In genomic region chr15:46452297-46452820, GRCh38 we compare ENCODE assay signal across 34 cellular contexts.
"Had no signal": no experiment of that assay in that cellular context is flagged by ENCODE, and none has a peak within 500 bp of the region (broad histone marks: within the 10 kb centered on the region; RNA-seq: fewer than 3 reads in every experiment).

No MANE protein-coding gene starts in this region.

- DNase-seq: activated effector memory CD4-positive, alpha-beta T cell treated with anti-CD3 and anti-CD28 coated beads, Interleukin-2, amount 50 U/mL, for 16 hours; activated effector memory CD4-positive, alpha-beta T cell treated with Interleukin-2 at 50 U/mL for 16 hours; activated gamma-delta T cell; activated gamma-delta T cell treated with Interleukin-2 at 50 U/mL for 16 hours; activated naive CD4-positive, alpha-beta T cell; activated naive CD4-positive, alpha-beta T cell treated with anti-CD3 and anti-CD28 coated beads for 36 hours; activated naive CD4-positive, alpha-beta T cell treated with anti-CD3 and anti-CD28 coated beads, Interleukin-2, amount 10 ng/mL, durations not matched to agents 7 days and 5 days; activated naive CD4-positive, alpha-beta T cell treated with anti-CD3 and anti-CD28 coated beads, Interleukin-2, amount 50 U/mL, for 16 hours; activated naive CD4-positive, alpha-beta T cell treated with Interleukin-2 at 50 U/mL for 16 hours; activated naive CD8-positive, alpha-beta T cell treated with anti-CD3 and anti-CD28 coated beads for 36 hours; activated naive CD8-positive, alpha-beta T cell treated with anti-CD3 and anti-CD28 coated beads, Interleukin-2, amount 10 ng/mL, durations not matched to agents 7 days and 5 days; activated naive CD8-positive, alpha-beta T cell treated with anti-CD3 and anti-CD28 coated beads, Interleukin-2, amount 50 U/mL, for 24 hours; activated T-cell treated with anti-CD3 and anti-CD28 coated beads, Interleukin-2, amount 50 U/mL, for 1 hour; activated T-cell treated with anti-CD3 and anti-CD28 coated beads, Interleukin-2, amount 50 U/mL, for 24 hours; activated T-cell treated with anti-CD3 and anti-CD28 coated beads, Interleukin-2, amount 50 U/mL, for 4 hours; activated T-cell treated with anti-CD3 and anti-CD28 coated beads, Interleukin-2, amount 50 U/mL, for 48 hours; activated T-cell treated with anti-CD3 and anti-CD28 coated beads, Interleukin-2, amount 50 U/mL, for 72 hours; adrenal gland; amniotic stem cell; amygdala; anterior cingulate cortex; aorta; body of pancreas; brain microvascular endothelial cell; caudate nucleus; central memory CD4-positive, alpha-beta T cell; cerebellar nuclear complex had no signal

- FAIRE-seq: astrocyte, bronchial epithelial cell had no signal

- H3K9me3 ChIP-seq: adrenal gland, ascending aorta, body of pancreas, breast epithelium had no signal

- H3K4me3 ChIP-seq: adrenal gland, ascending aorta, body of pancreas, breast epithelium, cardiac muscle cell had no signal

- H3K27me3 ChIP-seq: adrenal gland, ascending aorta, body of pancreas, brain microvascular endothelial cell, breast epithelium, cardiac muscle cell had no signal

- H3K36me3 ChIP-seq: adrenal gland, ascending aorta, brain microvascular endothelial cell, breast epithelium, cardiac muscle cell had no signal

- H3K27ac ChIP-seq: adrenal gland, ascending aorta, body of pancreas, brain microvascular endothelial cell, breast epithelium, cardiac muscle cell had no signal

- H3K4me1 ChIP-seq: adrenal gland, ascending aorta, body of pancreas, breast epithelium had no signal

- ATAC-seq: activated naive CD4-positive, alpha-beta T cell treated with anti-CD3 and anti-CD28 coated beads, Interleukin-2, amount 50 U/mL, for 72 hours; activated naive CD8-positive, alpha-beta T cell treated with anti-CD3 and anti-CD28 coated beads, Interleukin-2, amount 50 U/mL, for 24 hours; activated T-cell treated with anti-CD3 and anti-CD28 coated beads, Interleukin-2, amount 50 U/mL, for 4 hours; activated T-cell treated with anti-CD3 and anti-CD28 coated beads, Interleukin-2, amount 50 U/mL, for 72 hours; activated T-helper 17 cell treated with anti-CD3 and anti-CD28 coated beads, Interleukin-2, amount 50 U/mL, for 72 hours; body of pancreas had no signal
